In the genomic region with DNA sequence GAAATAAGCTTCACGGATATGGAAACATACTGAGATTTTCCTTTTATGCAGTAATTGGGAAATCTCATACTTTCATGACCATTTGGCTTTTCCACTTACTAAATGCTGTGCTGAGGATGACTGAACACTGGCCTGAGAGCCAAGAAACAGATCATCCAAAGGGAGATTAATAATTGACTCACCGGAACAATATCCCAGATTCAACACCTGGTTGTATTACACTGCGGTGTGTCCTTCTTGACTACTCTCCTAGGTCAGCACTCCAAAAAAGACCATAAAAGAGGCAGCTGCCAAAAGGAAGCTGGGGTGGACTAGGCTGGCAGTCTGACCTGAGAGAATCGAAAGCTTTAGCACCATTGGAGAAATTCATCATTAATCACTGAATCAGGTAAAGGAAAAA, we compare ENCODE assay signal across 28 cellular contexts.
"Had no signal": no experiment of that assay in that cellular context is flagged by ENCODE, and none has a peak within 500 bp of the region (broad histone marks: within the 10 kb centered on the region; RNA-seq: fewer than 3 reads in every experiment).

No MANE protein-coding gene starts in this region.

- H3K4me1 ChIP-seq: Peyer's patch had no signal

- ATAC-seq: activated naive CD4-positive, alpha-beta T cell treated with anti-CD3 and anti-CD28 coated beads, Interleukin-2, amount 50 U/mL, for 72 hours; activated naive CD8-positive, alpha-beta T cell treated with anti-CD3 and anti-CD28 coated beads, Interleukin-2, amount 50 U/mL, for 24 hours; activated T-cell treated with anti-CD3 and anti-CD28 coated beads, Interleukin-2, amount 50 U/mL, for 4 hours; T-helper 17 cell had no signal

- H3K4me3 ChIP-seq: cardiac muscle cell, Peyer's patch had no signal

- FAIRE-seq: astrocyte had no signal

- DNase-seq: activated B cell treated with CpG ODN at 0.5 μM for 24 hours; activated CD4-positive, alpha-beta memory T cell treated with anti-CD3 and anti-CD28 coated beads for 36 hours; activated CD4-positive, alpha-beta T cell treated with anti-CD3 and anti-CD28 coated beads for 1 hour; activated CD4-positive, alpha-beta T cell treated with anti-CD3 and anti-CD28 coated beads, Interleukin-2, amount 10 ng/mL, durations not matched to agents 24 days and 14 days; activated CD8-positive, alpha-beta memory T cell treated with anti-CD3 and anti-CD28 coated beads for 24 hours; activated effector memory CD4-positive, alpha-beta T cell treated with anti-CD3 and anti-CD28 coated beads, Interleukin-2, amount 50 U/mL, for 16 hours; activated naive CD4-positive, alpha-beta T cell treated with Interleukin-2 at 50 U/mL for 16 hours; activated naive CD8-positive, alpha-beta T cell treated with anti-CD3 and anti-CD28 coated beads, Interleukin-2, amount 50 U/mL, for 24 hours; activated T-cell treated with anti-CD3 and anti-CD28 coated beads, Interleukin-2, amount 50 U/mL, for 4 hours; amygdala; brain microvascular endothelial cell; NCI-H1092; NCI-H1417; NCI-H1930; NCI-H2171; NCI-H2227 treated with DMSO at 0.1 percent for 48 hours; NCI-H526; NCI-H774; NK-92 treated with Interleukin-12 subunit alpha and Interleukin-12 subunit beta, amount 100 ng/mL, for 24 hours; OCI-M1; Peyer's patch; SIG-M5; T-helper 17 cell; T-helper 9 cell had no signal

- H3K36me3 ChIP-seq: brain microvascular endothelial cell, cardiac muscle cell, Peyer's patch had no signal

- H3K27ac ChIP-seq: brain microvascular endothelial cell, cardiac muscle cell, KMS-11, Peyer's patch had no signal

- H3K27me3 ChIP-seq: brain microvascular endothelial cell, cardiac muscle cell, Peyer's patch had no signal
